Comparison of ENCODE assay signal across 1 cellular context in genomic region chr2:38277245-38278119, GRCh38.
TF ChIP-seq lines count a peak whose summit lies in the region.

No MANE protein-coding gene starts in this region.

TF ChIP-seq in HepG2, 621 proteins besides CTCF, POLR2A, EP300 and RAD21 (continued from another document):
- peak; percentile 64; the same call in 1 of the 2 replicates for TF ChIP-seq SOX5 (CRISPR knock-in tag; IDR thresholded peaks at IDR 0.05; ENCODE audit: borderline replicate concordance)
- TF ChIP-seq ZMYM4 (CRISPR knock-in tag; IDR thresholded peaks at IDR 0.05) = 0 out of 2 replicates have a peak, but pooled peaks have one; percentile 15
- TF ChIP-seq KDM4B (CRISPR knock-in tag; IDR thresholded peaks at IDR 0.05) = no peak
- no peak for TF ChIP-seq SMAD3 (CRISPR knock-in tag; IDR thresholded peaks at IDR 0.05)
- TF ChIP-seq ZNF253 (CRISPR knock-in tag; IDR thresholded peaks at IDR 0.05; ENCODE audit: borderline replicate concordance) = no peak
- peak; percentile 65; the same call in 1 of the 2 replicates for TF ChIP-seq SIX4 (CRISPR knock-in tag; IDR thresholded peaks at IDR 0.05)
- no peak for TF ChIP-seq MYPOP (CRISPR knock-in tag; IDR thresholded peaks at IDR 0.05)
- TF ChIP-seq GATAD2A (CRISPR knock-in tag; IDR thresholded peaks at IDR 0.05) = peak; percentile 58
- TF ChIP-seq ZNF335 (CRISPR knock-in tag; IDR thresholded peaks at IDR 0.05) = no peak
- no peak for TF ChIP-seq SOX6 (IDR thresholded peaks at IDR 0.05)
- TF ChIP-seq SOX6 (CRISPR knock-in tag; IDR thresholded peaks at IDR 0.05) = peak; percentile 73
- TF ChIP-seq MBD4 (IDR thresholded peaks at IDR 0.05; ENCODE audit: borderline replicate concordance, low read length) = no peak
- TF ChIP-seq ZNF18 (CRISPR knock-in tag; IDR thresholded peaks at IDR 0.05; ENCODE audit: insufficient replicate concordance) = no peak
- no peak for TF ChIP-seq ZBTB3 (CRISPR knock-in tag; IDR thresholded peaks at IDR 0.05; ENCODE audit: borderline replicate concordance, low read depth)
- TF ChIP-seq FOXA3 (CRISPR knock-in tag; IDR thresholded peaks at IDR 0.05) = peak; percentile 62; the same call in 1 of the 2 replicates
- TF ChIP-seq NFIC (IDR thresholded peaks at IDR 0.05; ENCODE audit: low read length) = no peak
- TF ChIP-seq ARID5B (CRISPR knock-in tag; IDR thresholded peaks at IDR 0.05) = peak; percentile 62
- TF ChIP-seq FOXA1 (IDR thresholded peaks at IDR 0.05) = no peak
- TF ChIP-seq FOXA1 (CRISPR knock-in tag; IDR thresholded peaks at IDR 0.05) = peak; percentile 42; the same call in 1 of the 2 replicates
- no peak for TF ChIP-seq ZBTB10 (CRISPR knock-in tag; IDR thresholded peaks at IDR 0.05; ENCODE audit: borderline replicate concordance)
- 0 out of 2 replicates have a peak, but pooled peaks have one; percentile 37 for TF ChIP-seq HDAC2 (CRISPR knock-in tag; IDR thresholded peaks at IDR 0.05)
- 0 out of 2 replicates have a peak, but pooled peaks have one; percentile 39 for TF ChIP-seq HNF1A (IDR thresholded peaks at IDR 0.05; ENCODE audit: low read depth)
- TF ChIP-seq HNF1A (CRISPR knock-in tag; IDR thresholded peaks at IDR 0.05; ENCODE audit: borderline replicate concordance) = no peak
- peak; percentile 80 for TF ChIP-seq TEAD3 (CRISPR knock-in tag; optimal IDR thresholded peaks at IDR 0.05; ENCODE audit: borderline replicate concordance)
- 0 out of 4 replicates have a peak, but pooled peaks of 1 of the 2 experiments have one; percentile 6 for TF ChIP-seq MAFK (conservative IDR thresholded peaks at IDR 0.05 in 1 of 2, IDR thresholded peaks at IDR 0.05 in 1 of 2; ENCODE audit: low read length in 2 of 2)
- TF ChIP-seq FOXP1 (IDR thresholded peaks at IDR 0.05) = no peak
- TF ChIP-seq FOXP1 (CRISPR knock-in tag; IDR thresholded peaks at IDR 0.05) = peak; percentile 38; the same call in 1 of the 2 replicates
- TF ChIP-seq ZFAT (CRISPR knock-in tag; conservative IDR thresholded peaks at IDR 0.05) = no peak
- TF ChIP-seq ZSCAN21 (CRISPR knock-in tag; IDR thresholded peaks at IDR 0.05; ENCODE audit: borderline replicate concordance) = no peak
- no peak for TF ChIP-seq ZSCAN29 (CRISPR knock-in tag; conservative IDR thresholded peaks at IDR 0.05)
- 0 out of 2 replicates have a peak, but pooled peaks have one; percentile 15 for TF ChIP-seq PAXIP1 (CRISPR knock-in tag; conservative IDR thresholded peaks at IDR 0.05)
- TF ChIP-seq ZNF660 (CRISPR knock-in tag; IDR thresholded peaks at IDR 0.05; ENCODE audit: borderline replicate concordance, low read depth) = no peak
- no peak for TF ChIP-seq ZNF367 (CRISPR knock-in tag; IDR thresholded peaks at IDR 0.05; ENCODE audit: borderline replicate concordance)
- TF ChIP-seq NFATC3 (CRISPR knock-in tag; IDR thresholded peaks at IDR 0.05) = no peak
TF ChIP-seq in HepG2: peak in this region for 18.
